Comparison of ENCODE assay signal across 11 cellular contexts in the genomic region with DNA sequence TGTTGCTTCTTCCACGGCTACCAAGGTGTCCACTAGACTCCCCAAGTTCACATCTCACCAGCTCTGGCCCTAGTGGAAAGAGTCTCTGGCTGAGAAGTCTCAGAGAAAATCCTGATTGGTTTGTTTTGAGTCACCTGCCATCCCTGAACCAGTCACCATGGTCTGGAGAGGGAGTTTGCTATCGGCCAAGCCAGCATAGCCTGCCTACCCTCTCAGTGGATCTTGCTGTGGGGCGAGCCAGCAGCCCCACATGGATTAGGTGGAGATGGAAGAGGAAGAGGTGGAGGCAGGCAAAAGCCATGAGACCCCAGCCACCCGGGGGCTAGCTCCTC. TPM values are rescaled to one million over a fixed set of nuclear protein-coding genes. Genes with fewer than 3 reads are reported as not detected.
DNase-seq lines count a peak whose midpoint lies in the region; ATAC-seq and TF ChIP-seq lines count a peak whose summit lies in the region.
"Had no signal": no experiment of that assay in that cellular context is flagged by ENCODE, and none has a peak within 500 bp of the region (broad histone marks: within the 10 kb centered on the region; RNA-seq: fewer than 3 reads in every experiment).

No MANE protein-coding gene starts in this region.

- no peak overlapping the region for H3K4me3 Mint-ChIP-seq in activated T-cell treated with anti-CD3 and anti-CD28 coated beads, Interleukin-2, amount 50 U/mL, for 4 hours
- H3K4me3 Mint-ChIP-seq: naive thymus-derived CD4-positive, alpha-beta T cell had no signal

- no peaks in the 10 kb centered on the region for H3K36me3 Mint-ChIP-seq in activated T-cell treated with anti-CD3 and anti-CD28 coated beads, Interleukin-2, amount 50 U/mL, for 4 hours (ENCODE audit: insufficient read depth)
- H3K36me3 Mint-ChIP-seq: naive thymus-derived CD4-positive, alpha-beta T cell had no signal

- H3K27ac ChIP-seq in DOHH2 (ENCODE audit: low read depth, low read length) (no peak overlapping the region), RWPE1 (peak overlapping the region; percentile 80), gastroesophageal sphincter (peak overlapping the region in 3 of 4 donors; percentile 74 to 82 (median 78)), rectal smooth muscle tissue (ENCODE audit: low read depth, low read length) (peak overlapping the region; percentile 82)

- CTCF ChIA-PET in RWPE1 (lab: Yijun Ruan, JAX) = no interaction called here

- 0% methylated on average over 1 of the region's 4 CpGs; no CpG with 5 or more reads in 1 of the 2 donors for WGBS in gastroesophageal sphincter (ENCODE audit: low coverage in 1 of 2), 2 donors

- no peaks in the 10 kb centered on the region for H3K9me2 ChIP-seq in DOHH2 (replicated peaks; ENCODE audit: control insufficient read depth, low read length)

- peaks cover 22% of the 10 kb centered on the region for H3K4me1 ChIP-seq in DOHH2 (ENCODE audit: control insufficient read depth, low read length)
- peaks cover 0 to 34% (median 14%) of the 10 kb centered on the region in 3 donors for H3K4me1 ChIP-seq in gastroesophageal sphincter
- H3K4me1 ChIP-seq in rectal smooth muscle tissue (ENCODE audit: control insufficient read depth, insufficient read depth, low read length) = peaks cover 14% of the 10 kb centered on the region

- no peak for ATAC-seq in gastroesophageal sphincter
- ATAC-seq in activated T-cell treated with anti-CD3 and anti-CD28 coated beads, Interleukin-2, amount 50 U/mL, for 4 hours = no peak

- H3K4me3 ChIP-seq in DOHH2 (ENCODE audit: low read length) (no peak overlapping the region), gastroesophageal sphincter (no peak overlapping the region), rectal smooth muscle tissue (ENCODE audit: low read length) (peak overlapping the region; percentile 2)

- no peak overlapping the region for H3K9ac ChIP-seq in rectal smooth muscle tissue (ENCODE audit: low read length)

- TF ChIP-seq EP300 in gastroesophageal sphincter (IDR thresholded peaks at IDR 0.05) = no peak

- TF ChIP-seq CTCF in DOHH2 (IDR thresholded peaks at IDR 0.05; ENCODE audit: low read depth, low read length, poor library complexity, severe bottlenecking) (no peak), RWPE1 (conservative IDR thresholded peaks at IDR 0.05; ENCODE audit: low read depth) (no peak), gastroesophageal sphincter (IDR thresholded peaks at IDR 0.05) (no peak)

- no peaks in the 10 kb centered on the region for H3K27me3 Mint-ChIP-seq in activated T-cell treated with anti-CD3 and anti-CD28 coated beads, Interleukin-2, amount 50 U/mL, for 4 hours (ENCODE audit: low read depth)

- POLR2A ChIA-PET in RWPE1 (lab: Yijun Ruan, JAX; ENCODE audit: low non-redundant PET) = no interaction called here

- H3K36me3 ChIP-seq in DOHH2 (ENCODE audit: control insufficient read depth, low read length) = no peaks in the 10 kb centered on the region
- H3K36me3 ChIP-seq in gastroesophageal sphincter = no peaks in the 10 kb centered on the region
- H3K36me3 ChIP-seq in rectal smooth muscle tissue (ENCODE audit: control insufficient read depth, insufficient read depth, low read length) = no peaks in the 10 kb centered on the region

- no peaks in the 10 kb centered on the region for H3K9me3 Mint-ChIP-seq in activated T-cell treated with anti-CD3 and anti-CD28 coated beads, Interleukin-2, amount 50 U/mL, for 4 hours

- DNase-seq in RWPE1 (ENCODE audit: low spot score) (no peak), NCI-H146 (lab: John Stamatoyannopoulos, UW) (no peak), SIG-M5 (lab: John Stamatoyannopoulos, UW) (no peak)
- no peak for DNase-seq in activated T-cell treated with anti-CD3 and anti-CD28 coated beads, Interleukin-2, amount 50 U/mL, for 4 hours
- no peak for DNase-seq in stimulated activated CD4-positive, alpha-beta T cell treated with anti-CD3 and anti-CD28 coated beads, Interleukin-2, amount 100 ng/mL, for 24 hours
- DNase-seq: DND-41; KG1; naive thymus-derived CD4-positive, alpha-beta T cell had no signal

- no peaks in the 10 kb centered on the region for H3F3A ChIP-seq in DOHH2 (ENCODE audit: control insufficient read depth, insufficient read depth)

- no peaks in the 10 kb centered on the region for H3K9me3 ChIP-seq in DOHH2 (ENCODE audit: control insufficient read depth, insufficient read depth, low read length)
- H3K9me3 ChIP-seq in gastroesophageal sphincter = no peaks in the 10 kb centered on the region

- no peaks in the 10 kb centered on the region for H3K79me2 ChIP-seq in DOHH2 (ENCODE audit: control insufficient read depth, low read length)

- no peak for TF ChIP-seq POLR2A in gastroesophageal sphincter (IDR thresholded peaks at IDR 0.05)

- no peaks in the 10 kb centered on the region for H4K20me1 ChIP-seq in DOHH2 (ENCODE audit: control insufficient read depth, insufficient read depth, low read depth, low read length)

- peak overlapping the region; percentile 55; the same call in 1 of the 2 replicates for H3K4me2 ChIP-seq in DOHH2 (ENCODE audit: low read length)

- H3K4me1 Mint-ChIP-seq in activated T-cell treated with anti-CD3 and anti-CD28 coated beads, Interleukin-2, amount 50 U/mL, for 4 hours (ENCODE audit: low read depth) = peaks cover 1% of the 10 kb centered on the region

- H3K27me3 ChIP-seq in DOHH2 (ENCODE audit: control insufficient read depth, low read length) (no peaks in the 10 kb centered on the region), gastroesophageal sphincter (no peaks in the 10 kb centered on the region), rectal smooth muscle tissue (ENCODE audit: control insufficient read depth, insufficient read depth, low read length) (no peaks in the 10 kb centered on the region)

RNA-seq across cellular contexts. Expression of a gene that starts 48.1 kb away (rescaled TPM):
- total RNA-seq in gastroesophageal sphincter = 100 to 1,000 TPM in 1 of 4 donors, 10 to 100 TPM in 3; 60.2 to 138 (median 96.2) TPM
- 10 to 100 TPM; 16.4 to 23.4 (median 19.4) TPM for total RNA-seq in activated T-cell treated with anti-CD3 and anti-CD28 coated beads, Interleukin-2, amount 50 U/mL, for 4 hours
